ENCODE assay signal across 23 cellular contexts in genomic region chr18:58473071-58473470, GRCh38.
DNase-seq lines count a peak whose midpoint lies in the region; ATAC-seq and TF ChIP-seq lines count a peak whose summit lies in the region.
"Had no signal": no experiment of that assay in that cellular context is flagged by ENCODE, and none has a peak within 500 bp of the region (broad histone marks: within the 10 kb centered on the region; RNA-seq: fewer than 3 reads in every experiment).

No MANE protein-coding gene starts in this region.

- H3K4me1 ChIP-seq in psoas muscle: peaks cover 14% of the 10 kb centered on the region
- H3K4me1 ChIP-seq: A549, BE2C, SJCRH30 had no signal

- DNase-seq in ELR (ENCODE audit: low read depth) (peak; percentile 22), NCI-H226 (peak; percentile 63), epithelial cell of esophagus (ENCODE audit: low read depth) (peak; percentile 88), psoas muscle (no peak), MG63 (no peak), HK-2 (ENCODE audit: unreplicated experiment) (no peak)
- DNase-seq: BE2C; DMS53; EL; GOT3; HCEC 1CT; NCI-H1092 treated with DMSO at 0.1 percent for 48 hours; NCI-H1436 treated with DMSO at 0.1 percent for 48 hours; NCI-H1930; NCI-H2227 treated with DMSO at 0.1 percent for 48 hours; NCI-H510A treated with DMSO at 0.1 percent for 48 hours; NCI-H774; NK-92 treated with Interleukin-12 subunit alpha and Interleukin-12 subunit beta, amount 100 ng/mL, for 24 hours; SJCRH30; T-cell had no signal

- WGBS in psoas muscle, 3 donors: 45 to 46% (median 45%) methylated on average over 3 of the region's 3 CpGs

- ATAC-seq in psoas muscle (peak; percentile 20 to 76 (median 58)), HG03520 (IDR thresholded peaks at IDR 0.05; ENCODE audit: unreplicated experiment) (no peak)
- ATAC-seq: A549, Panc1, T-cell had no signal

- H3K36me3 ChIP-seq in psoas muscle (ENCODE audit: insufficient read depth in 1 of 2, low read depth in 1 of 2) (no peaks in the 10 kb centered on the region), MG63 (no peaks in the 10 kb centered on the region)
- H3K36me3 ChIP-seq: BE2C, SJCRH30 had no signal

- no peak overlapping the region for H3K27ac ChIP-seq in psoas muscle
- H3K27ac ChIP-seq: A549, SJCRH30 had no signal

- H3K9me3 ChIP-seq in psoas muscle (no peaks in the 10 kb centered on the region), MG63 (no peaks in the 10 kb centered on the region)
- H3K9me3 ChIP-seq: A549, BE2C, SJCRH30 had no signal

- H3K4me3 ChIP-seq in epithelial cell of esophagus (ENCODE audit: low read length) (no peak overlapping the region), psoas muscle (no peak overlapping the region), MG63 (no peak overlapping the region)
- H3K4me3 ChIP-seq: A549, SJCRH30 had no signal

- intact Hi-C loops in psoas muscle (cut with DNase I): no loop called here

- TF ChIP-seq CTCF in epithelial cell of esophagus (IDR thresholded peaks at IDR 0.05; ENCODE audit: insufficient read depth, low read depth, low read length, missing control alignments) (no peak), psoas muscle (IDR thresholded peaks at IDR 0.05) (no peak)

- no peaks in the 10 kb centered on the region for H3K27me3 ChIP-seq in psoas muscle (ENCODE audit: insufficient read depth in 3 of 3, low read length in 2 of 3)
- no peaks in the 10 kb centered on the region for H3K27me3 ChIP-seq in MG63
- H3K27me3 ChIP-seq: BE2C, SJCRH30 had no signal

Comparison
In these comparisons a context has a peak if more than half of its experiments do, and no peak if none do; other contexts are left out.
1. DNase-seq: peak in ELR (single experiment), NCI-H226 (single experiment) and epithelial cell of esophagus (single experiment); none in psoas muscle (0 of 2), MG63 (single experiment) and HK-2 (single experiment).